12 cellular contexts compared by ENCODE assay signal in the genomic region with DNA sequence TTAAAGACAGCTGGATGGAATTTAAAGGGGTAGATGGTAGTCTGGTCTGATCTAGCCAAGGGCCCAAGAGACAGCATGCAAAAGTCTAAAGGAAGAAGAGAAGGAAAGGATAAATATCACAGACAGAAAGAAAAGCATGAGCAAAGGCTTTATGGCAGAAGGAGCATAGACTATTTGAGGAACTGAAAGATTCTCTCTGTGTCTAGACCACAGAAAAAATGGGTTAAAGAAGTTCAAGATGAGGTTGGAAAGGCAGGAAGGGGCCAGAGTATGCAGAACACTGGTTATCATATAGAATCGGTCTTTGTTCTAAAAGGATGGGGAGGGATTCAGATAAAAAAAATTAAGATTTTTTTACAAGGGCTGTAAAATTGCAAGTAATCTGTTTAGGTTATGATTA.
DNase-seq lines count a peak whose midpoint lies in the region; ATAC-seq, FAIRE-seq and TF ChIP-seq lines count a peak whose summit lies in the region.
"Had no signal": no experiment of that assay in that cellular context is flagged by ENCODE, and none has a peak within 500 bp of the region (broad histone marks: within the 10 kb centered on the region; RNA-seq: fewer than 3 reads in every experiment).

No MANE protein-coding gene starts in this region.

- TF ChIP-seq CTCF in foreskin keratinocyte (conservative IDR thresholded peaks at IDR 0.05) = no peak

- H3K27me3 ChIP-seq in foreskin keratinocyte (no peaks in the 10 kb centered on the region), HAP-1 (ENCODE audit: low read depth) (no peaks in the 10 kb centered on the region)
- H3K27me3 ChIP-seq: ovary had no signal

- no peaks in the 10 kb centered on the region for H3K27me3 Mint-ChIP-seq in IgD-negative memory B cell
- H3K27me3 Mint-ChIP-seq: activated naive CD8-positive, alpha-beta T cell had no signal

- H3K36me3 ChIP-seq in HAP-1 (replicated peaks) = no peaks in the 10 kb centered on the region
- H3K36me3 ChIP-seq: ovary had no signal

- peak; percentile 31 for ATAC-seq in HG02852 (IDR thresholded peaks at IDR 0.05; ENCODE audit: unreplicated experiment)
- ATAC-seq in foreskin keratinocyte = no peak
- ATAC-seq in Right ventricle myocardium inferior = no peak

- no peaks in the 10 kb centered on the region for H3K9me3 Mint-ChIP-seq in IgD-negative memory B cell

- H3K4me1 ChIP-seq in foreskin keratinocyte = no peaks in the 10 kb centered on the region
- H3K4me1 ChIP-seq in HAP-1 = no peaks in the 10 kb centered on the region

- peak; percentile 93 for FAIRE-seq in GM19239 (lab: Jason Lieb, UNC)

- no peak overlapping the region for H3K4me3 ChIP-seq in HAP-1
- H3K4me3 ChIP-seq: ovary had no signal

- peak overlapping the region; percentile 35 to 73 (median 54) for H3K27ac Mint-ChIP-seq in IgD-negative memory B cell
- H3K27ac Mint-ChIP-seq: activated naive CD8-positive, alpha-beta T cell had no signal

- H3K4me3 Mint-ChIP-seq in IgD-negative memory B cell = peak overlapping the region in 3 of 4 donors; percentile 0 to 84 (median 56)
- H3K4me3 Mint-ChIP-seq: activated naive CD8-positive, alpha-beta T cell had no signal

- peaks cover 46 to 59% (median 47%) of the 10 kb centered on the region in 3 donors for H3K4me1 Mint-ChIP-seq in IgD-negative memory B cell

- peak; percentile 46 to 52 for DNase-seq in AML-193 (lab: John Stamatoyannopoulos, UW)
- no peak for DNase-seq in GM19239 (ENCODE audit: insufficient read length, low spot score)
- DNase-seq in stimulated activated CD4-positive, alpha-beta T cell treated with anti-CD3 and anti-CD28 coated beads, Interleukin-4, amount 100 ng/mL, for 1 hour = no peak
- DNase-seq in foreskin keratinocyte = no peak
- DNase-seq in Right ventricle myocardium inferior (ENCODE audit: missing footprints) = no peak
- no peak for DNase-seq in HAP-1 (ENCODE audit: low spot score in 2 of 2)
- DNase-seq: NCI-H526, ovary had no signal

- no peaks in the 10 kb centered on the region for H3K36me3 Mint-ChIP-seq in IgD-negative memory B cell

- in situ Hi-C loops in HAP-1 (cut with MboI; ENCODE audit: low sequenced_read_pairs) = no loop called here

- intact Hi-C loops in Right ventricle myocardium inferior (cut with DNase I) = no loop called here

- H3K9me3 ChIP-seq in HAP-1 = no peaks in the 10 kb centered on the region
- H3K9me3 ChIP-seq: ovary had no signal

- H3K27ac ChIP-seq in foreskin keratinocyte = no peak overlapping the region
- H3K27ac ChIP-seq: ovary, VCaP had no signal

Comparison
In these comparisons a context has a peak if more than half of its experiments do, and no peak if none do; other contexts are left out.
1. DNase-seq: peak in AML-193 (2 of 2); none in GM19239 (single experiment), stimulated activated CD4-positive, alpha-beta T cell treated with anti-CD3 and anti-CD28 coated beads, Interleukin-4, amount 100 ng/mL, for 1 hour (single experiment), foreskin keratinocyte (0 of 2), Right ventricle myocardium inferior (single experiment) and HAP-1 (0 of 2).